In genomic region chr3:57086201-57086600, GRCh38 we compare ENCODE assay signal across 1 cellular context.
TF ChIP-seq lines count a peak whose summit lies in the region.

No MANE protein-coding gene starts in this region.

TF ChIP-seq in HepG2, 621 proteins besides CTCF, POLR2A, EP300 and RAD21 (continued from another document):
- TF ChIP-seq ZZZ3 (CRISPR knock-in tag; IDR thresholded peaks at IDR 0.05; ENCODE audit: borderline replicate concordance): no peak
- no peak for TF ChIP-seq LCORL (IDR thresholded peaks at IDR 0.05)
- TF ChIP-seq LCORL (CRISPR knock-in tag; IDR thresholded peaks at IDR 0.05): no peak
- no peak for TF ChIP-seq POLR2G (IDR thresholded peaks at IDR 0.05; ENCODE audit: low read depth, low read length)
- no peak for TF ChIP-seq PPARG (CRISPR knock-in tag; conservative IDR thresholded peaks at IDR 0.05)
- no peak for TF ChIP-seq ZNF660 (CRISPR knock-in tag; IDR thresholded peaks at IDR 0.05; ENCODE audit: borderline replicate concordance, low read depth)
